1 cellular context compared by ENCODE assay signal in the genomic region with DNA sequence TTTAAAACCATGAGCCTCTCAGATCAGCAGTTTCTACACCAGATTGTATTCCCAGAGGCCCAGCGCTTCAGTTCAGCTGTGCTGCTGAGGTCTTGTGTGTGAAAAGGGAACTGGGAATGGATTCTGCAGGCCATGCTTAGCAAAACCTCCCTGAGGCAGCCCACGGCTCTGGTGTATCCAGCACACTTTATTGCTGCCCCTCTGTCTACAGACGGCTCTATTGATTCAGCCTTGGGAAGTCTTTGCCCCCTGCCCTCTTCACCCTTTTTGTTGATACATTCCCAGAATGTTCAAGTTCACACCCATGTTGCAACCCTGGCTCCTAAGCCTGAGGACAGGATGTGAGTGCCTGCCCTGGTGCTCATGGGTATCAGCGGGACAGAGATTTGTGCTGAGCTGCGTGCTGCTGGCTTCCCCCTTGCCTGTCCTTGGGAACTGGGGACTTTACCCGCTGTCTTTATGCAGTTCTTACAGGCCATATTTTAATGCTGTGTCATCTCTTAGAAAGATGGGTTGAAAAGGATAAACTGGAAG.
TF ChIP-seq lines count a peak whose summit lies in the region.

No MANE protein-coding gene starts in this region.

TF ChIP-seq in HepG2, 621 proteins besides CTCF, POLR2A, EP300 and RAD21 (continued from another document and continues in another):
- TF ChIP-seq, protein P1, sequence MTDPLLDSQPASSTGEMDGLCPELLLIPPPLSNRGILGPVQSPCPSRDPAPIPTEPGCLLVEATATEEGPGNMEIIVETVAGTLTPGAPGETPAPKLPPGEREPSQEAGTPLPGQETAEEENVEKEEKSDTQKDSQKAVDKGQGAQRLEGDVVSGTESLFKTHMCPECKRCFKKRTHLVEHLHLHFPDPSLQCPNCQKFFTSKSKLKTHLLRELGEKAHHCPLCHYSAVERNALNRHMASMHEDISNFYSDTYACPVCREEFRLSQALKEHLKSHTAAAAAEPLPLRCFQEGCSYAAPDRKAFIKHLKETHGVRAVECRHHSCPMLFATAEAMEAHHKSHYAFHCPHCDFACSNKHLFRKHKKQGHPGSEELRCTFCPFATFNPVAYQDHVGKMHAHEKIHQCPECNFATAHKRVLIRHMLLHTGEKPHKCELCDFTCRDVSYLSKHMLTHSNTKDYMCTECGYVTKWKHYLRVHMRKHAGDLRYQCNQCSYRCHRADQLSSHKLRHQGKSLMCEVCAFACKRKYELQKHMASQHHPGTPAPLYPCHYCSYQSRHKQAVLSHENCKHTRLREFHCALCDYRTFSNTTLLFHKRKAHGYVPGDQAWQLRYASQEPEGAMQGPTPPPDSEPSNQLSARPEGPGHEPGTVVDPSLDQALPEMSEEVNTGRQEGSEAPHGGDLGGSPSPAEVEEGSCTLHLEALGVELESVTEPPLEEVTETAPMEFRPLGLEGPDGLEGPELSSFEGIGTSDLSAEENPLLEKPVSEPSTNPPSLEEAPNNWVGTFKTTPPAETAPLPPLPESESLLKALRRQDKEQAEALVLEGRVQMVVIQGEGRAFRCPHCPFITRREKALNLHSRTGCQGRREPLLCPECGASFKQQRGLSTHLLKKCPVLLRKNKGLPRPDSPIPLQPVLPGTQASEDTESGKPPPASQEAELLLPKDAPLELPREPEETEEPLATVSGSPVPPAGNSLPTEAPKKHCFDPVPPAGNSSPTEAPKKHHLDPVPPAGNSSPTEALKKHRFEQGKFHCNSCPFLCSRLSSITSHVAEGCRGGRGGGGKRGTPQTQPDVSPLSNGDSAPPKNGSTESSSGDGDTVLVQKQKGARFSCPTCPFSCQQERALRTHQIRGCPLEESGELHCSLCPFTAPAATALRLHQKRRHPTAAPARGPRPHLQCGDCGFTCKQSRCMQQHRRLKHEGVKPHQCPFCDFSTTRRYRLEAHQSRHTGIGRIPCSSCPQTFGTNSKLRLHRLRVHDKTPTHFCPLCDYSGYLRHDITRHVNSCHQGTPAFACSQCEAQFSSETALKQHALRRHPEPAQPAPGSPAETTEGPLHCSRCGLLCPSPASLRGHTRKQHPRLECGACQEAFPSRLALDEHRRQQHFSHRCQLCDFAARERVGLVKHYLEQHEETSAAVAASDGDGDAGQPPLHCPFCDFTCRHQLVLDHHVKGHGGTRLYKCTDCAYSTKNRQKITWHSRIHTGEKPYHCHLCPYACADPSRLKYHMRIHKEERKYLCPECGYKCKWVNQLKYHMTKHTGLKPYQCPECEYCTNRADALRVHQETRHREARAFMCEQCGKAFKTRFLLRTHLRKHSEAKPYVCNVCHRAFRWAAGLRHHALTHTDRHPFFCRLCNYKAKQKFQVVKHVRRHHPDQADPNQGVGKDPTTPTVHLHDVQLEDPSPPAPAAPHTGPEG (CRISPR knock-in tag; IDR thresholded peaks at IDR 0.05) = peak; percentile 68; the same call in 1 of the 2 replicates
- no peak for TF ChIP-seq EEA1 (CRISPR knock-in tag; IDR thresholded peaks at IDR 0.05; ENCODE audit: borderline replicate concordance)
- TF ChIP-seq, protein P2, sequence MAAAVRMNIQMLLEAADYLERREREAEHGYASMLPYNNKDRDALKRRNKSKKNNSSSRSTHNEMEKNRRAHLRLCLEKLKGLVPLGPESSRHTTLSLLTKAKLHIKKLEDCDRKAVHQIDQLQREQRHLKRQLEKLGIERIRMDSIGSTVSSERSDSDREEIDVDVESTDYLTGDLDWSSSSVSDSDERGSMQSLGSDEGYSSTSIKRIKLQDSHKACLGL (CRISPR knock-in tag; IDR thresholded peaks at IDR 0.05) = no peak
- TF ChIP-seq LRRFIP1 (CRISPR knock-in tag; conservative IDR thresholded peaks at IDR 0.05) = no peak
- TF ChIP-seq ZNF17 (CRISPR knock-in tag; IDR thresholded peaks at IDR 0.05) = no peak
- no peak for TF ChIP-seq PAF1 (CRISPR knock-in tag; IDR thresholded peaks at IDR 0.05)
- peak; percentile 81 for TF ChIP-seq SNAPC2 (CRISPR knock-in tag; IDR thresholded peaks at IDR 0.05)
- no peak for TF ChIP-seq ZNF24 (IDR thresholded peaks at IDR 0.05)
- no peak for TF ChIP-seq ZNF333 (CRISPR knock-in tag; IDR thresholded peaks at IDR 0.05; ENCODE audit: borderline replicate concordance)
- no peak for TF ChIP-seq DMTF1 (CRISPR knock-in tag; IDR thresholded peaks at IDR 0.05)
- 0 out of 2 replicates have a peak, but pooled peaks have one; percentile 69 for TF ChIP-seq ZNF441 (CRISPR knock-in tag; IDR thresholded peaks at IDR 0.05; ENCODE audit: borderline replicate concordance)
- no peak for TF ChIP-seq HMGA1 (CRISPR knock-in tag; conservative IDR thresholded peaks at IDR 0.05)
- TF ChIP-seq, protein P3, sequence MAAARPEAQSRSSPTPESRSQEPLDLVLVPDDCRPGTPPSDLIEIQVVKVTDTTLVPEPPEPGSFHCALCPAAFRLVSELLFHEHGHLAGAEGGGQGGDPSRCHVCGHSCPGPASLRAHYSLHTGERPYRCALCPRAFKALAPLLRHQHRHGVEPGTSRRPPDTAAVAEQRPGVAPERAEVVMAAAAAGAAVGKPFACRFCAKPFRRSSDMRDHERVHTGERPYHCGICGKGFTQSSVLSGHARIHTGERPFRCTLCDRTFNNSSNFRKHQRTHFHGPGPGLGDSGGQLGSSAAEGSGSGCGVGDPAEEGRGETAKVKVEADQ (CRISPR knock-in tag; IDR thresholded peaks at IDR 0.05; ENCODE audit: borderline replicate concordance) = peak; percentile 94
- TF ChIP-seq RCOR2 (CRISPR knock-in tag; IDR thresholded peaks at IDR 0.05) = peak; percentile 96
- TF ChIP-seq PPARG (CRISPR knock-in tag; conservative IDR thresholded peaks at IDR 0.05) = peak; percentile 95
- peak; percentile 93 for TF ChIP-seq ELF3 (CRISPR knock-in tag; IDR thresholded peaks at IDR 0.05)
- no peak for TF ChIP-seq FOXM1 (CRISPR knock-in tag; IDR thresholded peaks at IDR 0.05)
- no peak for TF ChIP-seq ZBTB8A (CRISPR knock-in tag; IDR thresholded peaks at IDR 0.05; ENCODE audit: borderline replicate concordance, low read depth)
- TF ChIP-seq ZNF235 (CRISPR knock-in tag; IDR thresholded peaks at IDR 0.05; ENCODE audit: borderline replicate concordance) = no peak
- TF ChIP-seq ZFP91 (CRISPR knock-in tag; IDR thresholded peaks at IDR 0.05; ENCODE audit: borderline replicate concordance) = peak; percentile 77
- TF ChIP-seq HES4 (CRISPR knock-in tag; IDR thresholded peaks at IDR 0.05; ENCODE audit: borderline replicate concordance) = no peak
- TF ChIP-seq HOXA7 (CRISPR knock-in tag; IDR thresholded peaks at IDR 0.05) = 0 out of 2 replicates have a peak, but pooled peaks have one; percentile 56
- no peak for TF ChIP-seq GPN1 (CRISPR knock-in tag; IDR thresholded peaks at IDR 0.05; ENCODE audit: borderline replicate concordance)
- no peak for TF ChIP-seq MTA3 (CRISPR knock-in tag; IDR thresholded peaks at IDR 0.05)
- TF ChIP-seq SMYD3 (CRISPR knock-in tag; IDR thresholded peaks at IDR 0.05) = peak; percentile 75; the same call in 1 of the 2 replicates
- TF ChIP-seq HMG20A (CRISPR knock-in tag; IDR thresholded peaks at IDR 0.05; ENCODE audit: borderline replicate concordance) = peak; percentile 98
- peak; percentile 98 for TF ChIP-seq TARDBP (CRISPR knock-in tag; IDR thresholded peaks at IDR 0.05)
- TF ChIP-seq ZNF775 (CRISPR knock-in tag; IDR thresholded peaks at IDR 0.05; ENCODE audit: borderline replicate concordance) = no peak
- no peak for TF ChIP-seq RFX5 (IDR thresholded peaks at IDR 0.05; ENCODE audit: low read depth, low read length)
- peak; percentile 71; the same call in 1 of the 2 replicates for TF ChIP-seq MED13 (CRISPR knock-in tag; IDR thresholded peaks at IDR 0.05)
- no peak for TF ChIP-seq ZNF615 (CRISPR knock-in tag; IDR thresholded peaks at IDR 0.05; ENCODE audit: borderline replicate concordance)
- TF ChIP-seq REXO4 (CRISPR knock-in tag; IDR thresholded peaks at IDR 0.05; ENCODE audit: borderline replicate concordance) = no peak
- no peak for TF ChIP-seq ZNF282 (IDR thresholded peaks at IDR 0.05; ENCODE audit: partially characterized antibody)
- TF ChIP-seq, protein P4, sequence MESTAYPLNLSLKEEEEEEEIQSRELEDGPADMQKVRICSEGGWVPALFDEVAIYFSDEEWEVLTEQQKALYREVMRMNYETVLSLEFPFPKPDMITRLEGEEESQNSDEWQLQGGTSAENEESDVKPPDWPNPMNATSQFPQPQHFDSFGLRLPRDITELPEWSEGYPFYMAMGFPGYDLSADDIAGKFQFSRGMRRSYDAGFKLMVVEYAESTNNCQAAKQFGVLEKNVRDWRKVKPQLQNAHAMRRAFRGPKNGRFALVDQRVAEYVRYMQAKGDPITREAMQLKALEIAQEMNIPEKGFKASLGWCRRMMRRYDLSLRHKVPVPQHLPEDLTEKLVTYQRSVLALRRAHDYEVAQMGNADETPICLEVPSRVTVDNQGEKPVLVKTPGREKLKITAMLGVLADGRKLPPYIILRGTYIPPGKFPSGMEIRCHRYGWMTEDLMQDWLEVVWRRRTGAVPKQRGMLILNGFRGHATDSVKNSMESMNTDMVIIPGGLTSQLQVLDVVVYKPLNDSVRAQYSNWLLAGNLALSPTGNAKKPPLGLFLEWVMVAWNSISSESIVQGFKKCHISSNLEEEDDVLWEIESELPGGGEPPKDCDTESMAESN (CRISPR knock-in tag; conservative IDR thresholded peaks at IDR 0.05) = peak; percentile 93
- TF ChIP-seq, protein P5, sequence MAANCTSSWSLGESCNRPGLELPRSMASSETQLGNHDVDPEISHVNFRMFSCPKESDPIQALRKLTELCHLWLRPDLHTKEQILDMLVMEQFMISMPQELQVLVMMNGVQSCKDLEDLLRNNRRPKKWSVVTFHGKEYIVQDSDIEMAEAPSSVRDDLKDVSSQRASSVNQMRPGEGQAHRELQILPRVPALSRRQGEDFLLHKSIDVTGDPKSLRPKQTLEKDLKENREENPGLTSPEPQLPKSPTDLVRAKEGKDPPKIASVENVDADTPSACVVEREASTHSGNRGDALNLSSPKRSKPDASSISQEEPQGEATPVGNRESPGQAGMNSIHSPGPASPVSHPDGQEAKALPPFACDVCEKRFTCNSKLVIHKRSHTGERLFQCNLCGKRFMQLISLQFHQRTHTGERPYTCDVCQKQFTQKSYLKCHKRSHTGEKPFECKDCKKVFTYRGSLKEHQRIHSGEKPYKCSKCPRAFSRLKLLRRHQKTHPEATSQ (CRISPR knock-in tag; IDR thresholded peaks at IDR 0.05; ENCODE audit: borderline replicate concordance) = peak; percentile 72; the same call in 1 of the 2 replicates
- TF ChIP-seq PAWR (CRISPR knock-in tag; IDR thresholded peaks at IDR 0.05; ENCODE audit: borderline replicate concordance) = no peak
- TF ChIP-seq, protein P6, sequence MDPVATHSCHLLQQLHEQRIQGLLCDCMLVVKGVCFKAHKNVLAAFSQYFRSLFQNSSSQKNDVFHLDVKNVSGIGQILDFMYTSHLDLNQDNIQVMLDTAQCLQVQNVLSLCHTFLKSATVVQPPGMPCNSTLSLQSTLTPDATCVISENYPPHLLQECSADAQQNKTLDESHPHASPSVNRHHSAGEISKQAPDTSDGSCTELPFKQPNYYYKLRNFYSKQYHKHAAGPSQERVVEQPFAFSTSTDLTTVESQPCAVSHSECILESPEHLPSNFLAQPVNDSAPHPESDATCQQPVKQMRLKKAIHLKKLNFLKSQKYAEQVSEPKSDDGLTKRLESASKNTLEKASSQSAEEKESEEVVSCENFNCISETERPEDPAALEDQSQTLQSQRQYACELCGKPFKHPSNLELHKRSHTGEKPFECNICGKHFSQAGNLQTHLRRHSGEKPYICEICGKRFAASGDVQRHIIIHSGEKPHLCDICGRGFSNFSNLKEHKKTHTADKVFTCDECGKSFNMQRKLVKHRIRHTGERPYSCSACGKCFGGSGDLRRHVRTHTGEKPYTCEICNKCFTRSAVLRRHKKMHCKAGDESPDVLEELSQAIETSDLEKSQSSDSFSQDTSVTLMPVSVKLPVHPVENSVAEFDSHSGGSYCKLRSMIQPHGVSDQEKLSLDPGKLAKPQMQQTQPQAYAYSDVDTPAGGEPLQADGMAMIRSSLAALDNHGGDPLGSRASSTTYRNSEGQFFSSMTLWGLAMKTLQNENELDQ (CRISPR knock-in tag; IDR thresholded peaks at IDR 0.05; ENCODE audit: borderline replicate concordance) = no peak
- no peak for TF ChIP-seq ZFP36L2 (CRISPR knock-in tag; IDR thresholded peaks at IDR 0.05)
- no peak for TF ChIP-seq GABPA (IDR thresholded peaks at IDR 0.05; ENCODE audit: low read depth, low read length)
- TF ChIP-seq GABPA (CRISPR knock-in tag; IDR thresholded peaks at IDR 0.05; ENCODE audit: low read depth) = peak; percentile 63
- TF ChIP-seq HNF4A (CRISPR knock-in tag; IDR thresholded peaks at IDR 0.05) = peak; percentile 98
